8 cellular contexts compared by ENCODE assay signal in genomic region chr4:109434007-109434792, GRCh38. TPM values are rescaled to one million over a fixed set of nuclear protein-coding genes. Genes with fewer than 3 reads are reported as not detected.
DNase-seq lines count a peak whose midpoint lies in the region; ATAC-seq and TF ChIP-seq lines count a peak whose summit lies in the region.

No MANE protein-coding gene starts in this region.

- peak; percentile 44 for ATAC-seq in HG02840 (IDR thresholded peaks at IDR 0.05; ENCODE audit: low FRiP score, unreplicated experiment)
- peak; percentile 70 for ATAC-seq in left ventricle myocardium superior

- peak; percentile 3 for DNase-seq in activated T-cell treated with anti-CD3 and anti-CD28 coated beads for 1 hour (ENCODE audit: low read depth)
- DNase-seq in activated T-cell treated with anti-CD3 and anti-CD28 coated beads for 4 hours, result no peak
- peak; percentile 33 for DNase-seq in OCI-LY7 (ENCODE audit: low spot score)
- peak; percentile 68 for DNase-seq in adipocyte (ENCODE audit: low read depth)
- peak; percentile 66 for DNase-seq in left ventricle myocardium superior
- peak; percentile 47 for DNase-seq in pons (ENCODE audit: low spot score)
- DNase-seq in NCI-H1105 (lab: John Stamatoyannopoulos, UW), result no peak

- CTCF ChIA-PET in OCI-LY7 (lab: Charles Lee; ENCODE audit: unreplicated experiment), result interaction anchor here (1.1 kb wide), 1 partner anchor 108 kb away, joined by 3 read pairs; no protein-coding TSS in a partner anchor

- H3K9ac ChIP-seq in adipocyte (ENCODE audit: low read length), result peak overlapping the region; percentile 94

- H3K4me1 ChIP-seq in OCI-LY7 (ENCODE audit: insufficient read depth, low read length, poor library complexity, severe bottlenecking) (peaks cover 22% of the 10 kb centered on the region), adipocyte (ENCODE audit: control insufficient read depth, insufficient read depth, low read length) (peaks cover 47% of the 10 kb centered on the region)

- H4K20me1 ChIP-seq in OCI-LY7 (ENCODE audit: insufficient read depth, low read length), result peaks cover 31% of the 10 kb centered on the region; the same call in 1 of the 2 replicates

- H3K4me3 ChIP-seq in OCI-LY7 (ENCODE audit: low read depth, low read length, poor library complexity, severe bottlenecking) (peak overlapping the region; percentile 93), adipocyte (ENCODE audit: low read length) (peak overlapping the region; percentile 98)

- no TSS peak for BruUV-seq in OCI-LY7 (replicated peaks; lab: Mats Ljungman, UMichigan)

- POLR2A ChIA-PET in OCI-LY7 (lab: Charles Lee), result interaction anchor here (0.7 to 1.4 kb wide), 2 partner anchors 128 to 141 kb away, joined by 3 to 6 read pairs; no protein-coding TSS in a partner anchor

- intact Hi-C loops in OCI-LY7 (cut with micrococcal nuclease; ENCODE audit: unreplicated experiment) (loop anchor here (5.0 kb wide), 4 partner anchors 218 to 763 kb away; partner anchors contain the start of gene ELOVL6), left ventricle myocardium superior (cut with micrococcal nuclease) (no loop called here)

- H3K4me2 ChIP-seq in OCI-LY7 (ENCODE audit: low read length), result peak overlapping the region; percentile 97

- H2AFZ ChIP-seq in OCI-LY7 (ENCODE audit: low read length), result no peak overlapping the region

- no peaks in the 10 kb centered on the region for H3K36me3 ChIP-seq in OCI-LY7 (ENCODE audit: insufficient read depth, low read length)
- no peaks in the 10 kb centered on the region for H3K36me3 ChIP-seq in adipocyte (ENCODE audit: control insufficient read depth, insufficient read depth, low read length, severe bottlenecking)

- H3K79me2 ChIP-seq in OCI-LY7 (ENCODE audit: insufficient read depth, low read depth, low read length), result peaks cover 49% of the 10 kb centered on the region

- H3K27me3 ChIP-seq in adipocyte (replicated peaks; ENCODE audit: control insufficient read depth, insufficient read depth, low read length), result no peaks in the 10 kb centered on the region

- H3K9me2 ChIP-seq in OCI-LY7 (ENCODE audit: insufficient read depth, low read length), result no peaks in the 10 kb centered on the region

- no peak for TF ChIP-seq CTCF in OCI-LY7 (conservative IDR thresholded peaks at IDR 0.05; ENCODE audit: low read length)

- H3K27ac ChIP-seq in OCI-LY7 (ENCODE audit: low read depth, low read length, poor library complexity, severe bottlenecking), result peak overlapping the region; percentile 5

- H3K9me3 ChIP-seq in OCI-LY7 (ENCODE audit: low read length) (no peaks in the 10 kb centered on the region), adipocyte (ENCODE audit: control insufficient read depth, low read length) (no peaks in the 10 kb centered on the region)

RNA-seq across cellular contexts. Expression of gene SEC24B, which starts 0.6 kb away (rescaled TPM):
- 8.7 and 13.1 TPM in 2 replicates for total RNA-seq in OCI-LY7 (2014; rRNA removed; shearing (Covaris generic))
- 26.3 and 28.6 TPM in 2 replicates for total RNA-seq in OCI-LY7 (2022)
- 29.3 TPM for total RNA-seq in left ventricle myocardium superior

Comparison
In these comparisons a context has a peak if more than half of its experiments do, and no peak if none do; other contexts are left out.
1. DNase-seq: peak in activated T-cell treated with anti-CD3 and anti-CD28 coated beads for 1 hour (single experiment), OCI-LY7 (single experiment), adipocyte (single experiment), left ventricle myocardium superior (single experiment) and pons (single experiment); none in activated T-cell treated with anti-CD3 and anti-CD28 coated beads for 4 hours (single experiment) and NCI-H1105 (single experiment).